Comparison of ENCODE assay signal across 19 cellular contexts in genomic region chr3:55147856-55148720, GRCh38.
DNase-seq lines count a peak whose midpoint lies in the region; ATAC-seq, FAIRE-seq and TF ChIP-seq lines count a peak whose summit lies in the region.
"Had no signal": no experiment of that assay in that cellular context is flagged by ENCODE, and none has a peak within 500 bp of the region (broad histone marks: within the 10 kb centered on the region; RNA-seq: fewer than 3 reads in every experiment).

No MANE protein-coding gene starts in this region.

- H3K27ac ChIP-seq in ACC112 (ENCODE audit: low read depth, low read length) (no peak overlapping the region; the same call in 1 of the 2 replicates), osteoblast (ENCODE audit: low read depth, low read length) (peak overlapping the region; percentile 89), kidney (ENCODE audit: low read depth in 2 of 2, low read length in 2 of 2) (no peak overlapping the region), PC-3 (ENCODE audit: low read length) (no peak overlapping the region)
- H3K27ac ChIP-seq: PC-9 had no signal

- H3K36me3 ChIP-seq in ACC112 (ENCODE audit: insufficient read depth, low read length) (no peaks in the 10 kb centered on the region), osteoblast (ENCODE audit: insufficient read depth, low read length) (no peaks in the 10 kb centered on the region), kidney (ENCODE audit: control insufficient read depth in 1 of 2, insufficient read depth in 2 of 2, low read length in 2 of 2) (no peaks in the 10 kb centered on the region), PC-3 (ENCODE audit: low read depth, low read length) (no peaks in the 10 kb centered on the region)

- no peak overlapping the region for H3K9ac ChIP-seq in kidney (ENCODE audit: low read length in 2 of 2)
- H3K9ac ChIP-seq in PC-3 (ENCODE audit: low read length), result no peak overlapping the region

- POLR2A ChIA-PET in PC-3 (lab: Charles Lee; ENCODE audit: unreplicated experiment), result interaction anchor here (0.6 kb wide), 1 partner anchor 265 kb away, joined by 5 read pairs; no protein-coding TSS in a partner anchor

- no peak for FAIRE-seq in kidney (lab: Jason Lieb, UNC)
- FAIRE-seq: A204.1, GM12892, GM19239, HTR-8/SVneo had no signal

- H2AFZ ChIP-seq in ACC112 (ENCODE audit: low read length, unreplicated experiment) (peak overlapping the region; percentile 20), osteoblast (ENCODE audit: low read length) (peak overlapping the region; percentile 92), PC-3 (ENCODE audit: low read length) (no peak overlapping the region)
- H2AFZ ChIP-seq: PC-9 had no signal

- intact Hi-C loops in kidney (cut with DNase I) (no loop called here), PC-3 (cut with micrococcal nuclease) (no loop called here)

- H3K79me2 ChIP-seq in ACC112 (ENCODE audit: control insufficient read depth, insufficient read depth, low read length, unreplicated experiment) (no peaks in the 10 kb centered on the region), osteoblast (ENCODE audit: insufficient read depth, low read length) (no peaks in the 10 kb centered on the region), PC-3 (ENCODE audit: low read length) (no peaks in the 10 kb centered on the region)

- H3K4me1 ChIP-seq in ACC112 (ENCODE audit: control insufficient read depth, insufficient read depth, low read length, unreplicated experiment), result peaks cover 5% of the 10 kb centered on the region
- peaks cover 25% of the 10 kb centered on the region for H3K4me1 ChIP-seq in osteoblast (ENCODE audit: insufficient read depth, low read length)
- no peaks in the 10 kb centered on the region for H3K4me1 ChIP-seq in kidney (ENCODE audit: control insufficient read depth in 1 of 2, insufficient read depth in 1 of 2, low read depth in 1 of 2, low read length in 2 of 2)
- H3K4me1 ChIP-seq in PC-3 (ENCODE audit: insufficient read depth, low read length), result no peaks in the 10 kb centered on the region

- H3F3A ChIP-seq in PC-3 (ENCODE audit: low read length, unreplicated experiment), result no peaks in the 10 kb centered on the region

- no peak for TF ChIP-seq CTCF in choroid plexus epithelial cell (conservative IDR thresholded peaks at IDR 0.05; ENCODE audit: low read depth, low read length)
- no peak for TF ChIP-seq CTCF in osteoblast (IDR thresholded peaks at IDR 0.05; ENCODE audit: extremely low read depth, low read depth, low read length)
- no peak for TF ChIP-seq CTCF in kidney (IDR thresholded peaks at IDR 0.05; ENCODE audit: borderline replicate concordance, extremely low read depth, insufficient read depth)
- TF ChIP-seq CTCF in PC-3 (conservative IDR thresholded peaks at IDR 0.05; ENCODE audit: low read depth, low read length), result no peak

- peak; percentile 70 for DNase-seq in RPMI7951 (ENCODE audit: low read depth)
- peak; percentile 80 for DNase-seq in choroid plexus epithelial cell (ENCODE audit: low read depth)
- no peak for DNase-seq in osteoblast (ENCODE audit: insufficient read length, low spot score, missing footprints)
- no peak for DNase-seq in kidney
- DNase-seq in PC-3, result no peak
- no peak for DNase-seq in stimulated activated CD4-positive, alpha-beta T cell treated with anti-CD3 and anti-CD28 coated beads, Interleukin-2, amount 100 ng/mL, for 48 hours
- DNase-seq in NCI-H748 treated with DMSO at 0.1 percent for 48 hours (lab: John Stamatoyannopoulos, UW), result no peak
- DNase-seq: CD4-positive, CD25-positive, alpha-beta regulatory T cell; DMS53; HCEC 1CT; NCI-H1048; NCI-H146; NCI-H69; PC-9 had no signal

- H3K9me3 ChIP-seq in osteoblast (ENCODE audit: low read depth, low read length) (no peaks in the 10 kb centered on the region), kidney (ENCODE audit: control insufficient read depth in 1 of 2, low read length in 2 of 2) (no peaks in the 10 kb centered on the region), PC-3 (ENCODE audit: low read length) (no peaks in the 10 kb centered on the region)

- CTCF ChIA-PET in PC-3 (lab: Charles Lee), result no interaction called here

- H3K27me3 ChIP-seq in ACC112 (ENCODE audit: insufficient read depth, low read length) (no peaks in the 10 kb centered on the region), osteoblast (ENCODE audit: insufficient read depth, low read length) (no peaks in the 10 kb centered on the region), PC-3 (ENCODE audit: low read length) (peaks cover 17% of the 10 kb centered on the region)

- H3K9me2 ChIP-seq in PC-3 (replicated peaks; ENCODE audit: low read length), result no peaks in the 10 kb centered on the region

- peak overlapping the region; percentile 83 for H3K4me2 ChIP-seq in osteoblast (ENCODE audit: insufficient read depth, low read length)
- no peak overlapping the region for H3K4me2 ChIP-seq in PC-3 (ENCODE audit: low read length)
- H3K4me2 ChIP-seq: PC-9 had no signal

- no TSS peak for BruUV-seq in PC-3 (replicated peaks; lab: Mats Ljungman, UMichigan)

- H3K4me3 ChIP-seq in ACC112 (ENCODE audit: low read depth, low read length) (no peak overlapping the region), choroid plexus epithelial cell (ENCODE audit: low read depth, low read length) (peak overlapping the region; percentile 54), osteoblast (ENCODE audit: insufficient read depth, low read length) (peak overlapping the region; percentile 63), kidney (ENCODE audit: low read length in 2 of 2) (no peak overlapping the region), PC-3 (ENCODE audit: low read length) (no peak overlapping the region)
- H3K4me3 ChIP-seq: PC-9 had no signal

- H4K20me1 ChIP-seq in osteoblast (ENCODE audit: insufficient read depth, low read length) (no peaks in the 10 kb centered on the region), PC-3 (ENCODE audit: low read length) (no peaks in the 10 kb centered on the region)

- ATAC-seq in PC-3, result no peak

Comparison
In these comparisons a context has a peak if more than half of its experiments do, and no peak if none do; other contexts are left out.
1. H3K4me3 ChIP-seq: peak in choroid plexus epithelial cell (single experiment) and osteoblast (single experiment); none in ACC112 (single experiment), kidney (0 of 2) and PC-3 (single experiment).
2. DNase-seq: peak in RPMI7951 (single experiment) and choroid plexus epithelial cell (single experiment); none in osteoblast (single experiment), kidney (single experiment), PC-3 (single experiment), stimulated activated CD4-positive, alpha-beta T cell treated with anti-CD3 and anti-CD28 coated beads, Interleukin-2, amount 100 ng/mL, for 48 hours (0 of 2) and NCI-H748 treated with DMSO at 0.1 percent for 48 hours (single experiment).